Comparison of ENCODE assay signal across 13 cellular contexts in the genomic region with DNA sequence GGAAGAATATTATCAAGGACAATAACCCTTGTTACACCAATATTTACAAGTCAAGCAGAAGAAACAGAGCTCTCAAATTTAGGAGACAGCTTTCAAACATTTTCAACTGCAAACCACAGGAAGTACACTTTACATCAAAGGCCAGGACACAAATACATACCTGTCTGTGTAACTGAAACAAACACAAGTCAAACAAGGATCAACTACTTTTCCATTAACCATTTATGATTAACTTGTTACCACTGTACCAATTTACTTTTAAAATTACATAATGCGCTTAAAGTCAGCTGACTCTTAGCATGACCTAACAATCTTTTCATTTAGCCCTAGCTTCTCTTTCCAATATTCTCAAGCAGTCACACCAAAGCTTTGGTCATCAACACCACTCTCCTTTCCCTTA. TPM values are rescaled to one million over a fixed set of nuclear protein-coding genes. Genes with fewer than 3 reads are reported as not detected.
DNase-seq lines count a peak whose midpoint lies in the region; ATAC-seq, FAIRE-seq and TF ChIP-seq lines count a peak whose summit lies in the region.
"Had no signal": no experiment of that assay in that cellular context is flagged by ENCODE, and none has a peak within 500 bp of the region (broad histone marks: within the 10 kb centered on the region; RNA-seq: fewer than 3 reads in every experiment).

No MANE protein-coding gene starts in this region.

- WGBS in SK-N-SH (ENCODE audit: low lambda C conversion rate): 100% methylated on average over 1 of the region's 1 CpG

- intact Hi-C loops in activated T-helper 1 cell treated with anti-CD3 and anti-CD28 coated beads, Interleukin-12 subunit alpha, Interleukin-12 subunit beta, Interleukin-2, Interleukin-4 antibody, amounts not matched to agents 30 ng/mL and 10 ng/mL and 1 ng/mL, durations not matched to agents 14 hours and 24 hours and 36 hours (cut with micrococcal nuclease): no loop called here

- no peaks in the 10 kb centered on the region for H3K36me3 Mint-ChIP-seq in activated naive CD4-positive, alpha-beta T cell treated with anti-CD3 and anti-CD28 coated beads, Interleukin-2, amount 50 U/mL, for 72 hours
- H3K36me3 Mint-ChIP-seq in activated T-helper 1 cell treated with anti-CD3 and anti-CD28 coated beads, Interleukin-12 subunit alpha, Interleukin-12 subunit beta, Interleukin-2, Interleukin-4 antibody, amounts not matched to agents 30 ng/mL and 10 ng/mL and 1 ng/mL, durations not matched to agents 14 hours and 24 hours and 36 hours (ENCODE audit: low read depth): peaks cover 11% of the 10 kb centered on the region

- no peak for FAIRE-seq in RCC 7860 (lab: Jason Lieb, UNC)

- H3K9ac ChIP-seq in SK-N-SH: no peak overlapping the region

- ATAC-seq in activated naive CD4-positive, alpha-beta T cell treated with anti-CD3 and anti-CD28 coated beads, Interleukin-2, amount 50 U/mL, for 72 hours: peak in 1 of 2 donors; percentile 50
- peak; percentile 44 for ATAC-seq in HG02884 (IDR thresholded peaks at IDR 0.05; ENCODE audit: unreplicated experiment)
- ATAC-seq in stimulated activated naive CD8-positive, alpha-beta T cell treated with anti-CD3 and anti-CD28 coated beads, Interleukin-15, amount 100 ng/mL, for 72 hours: no peak
- ATAC-seq: mucosa of descending colon had no signal

- DNase-seq in activated naive CD4-positive, alpha-beta T cell treated with anti-CD3 and anti-CD28 coated beads, Interleukin-2, amount 50 U/mL, for 72 hours (ENCODE audit: low spot score in 2 of 2): no peak
- DNase-seq in activated naive CD4-positive, alpha-beta T cell (lab: John Stamatoyannopoulos, UW): no peak
- no peak for DNase-seq in activated T-helper 1 cell treated with anti-CD3 and anti-CD28 coated beads, Interleukin-12 subunit alpha, Interleukin-12 subunit beta, Interleukin-2, Interleukin-4 antibody, amounts not matched to agents 30 ng/mL and 10 ng/mL and 1 ng/mL, durations not matched to agents 14 hours and 24 hours and 36 hours (ENCODE audit: low spot score)
- no peak for DNase-seq in stimulated activated naive CD8-positive, alpha-beta T cell treated with anti-CD3 and anti-CD28 coated beads, Interleukin-15, amount 100 ng/mL, for 72 hours
- DNase-seq in SK-N-SH: no peak
- no peak for DNase-seq in RCC 7860 (ENCODE audit: low spot score)
- DNase-seq in AG08396 (ENCODE audit: low spot score): no peak
- DNase-seq: GDM1, mucosa of descending colon, right cardiac atrium, SHP77 had no signal

- H3K4me1 ChIP-seq in SK-N-SH (ENCODE audit: control insufficient read depth in 1 of 2, insufficient read depth in 2 of 2, low read depth in 1 of 2, low read length in 1 of 2): peaks cover 0 to 4% of the 10 kb centered on the region in 2 experiments; a peak in 2 of 4 replicates

- H3K4me3 Mint-ChIP-seq in activated T-helper 1 cell treated with anti-CD3 and anti-CD28 coated beads, Interleukin-12 subunit alpha, Interleukin-12 subunit beta, Interleukin-2, Interleukin-4 antibody, amounts not matched to agents 30 ng/mL and 10 ng/mL and 1 ng/mL, durations not matched to agents 14 hours and 24 hours and 36 hours: no peak overlapping the region
- H3K4me3 Mint-ChIP-seq in stimulated activated naive CD8-positive, alpha-beta T cell treated with anti-CD3 and anti-CD28 coated beads, Interleukin-15, amount 100 ng/mL, for 72 hours: peak overlapping the region; percentile 30 to 36

- no peaks in the 10 kb centered on the region for H3K27me3 Mint-ChIP-seq in activated T-helper 1 cell treated with anti-CD3 and anti-CD28 coated beads, Interleukin-12 subunit alpha, Interleukin-12 subunit beta, Interleukin-2, Interleukin-4 antibody, amounts not matched to agents 30 ng/mL and 10 ng/mL and 1 ng/mL, durations not matched to agents 14 hours and 24 hours and 36 hours (ENCODE audit: insufficient read depth)
- no peaks in the 10 kb centered on the region for H3K27me3 Mint-ChIP-seq in stimulated activated naive CD8-positive, alpha-beta T cell treated with anti-CD3 and anti-CD28 coated beads, Interleukin-15, amount 100 ng/mL, for 72 hours

- no peak for TF ChIP-seq CTCF in SK-N-SH (IDR thresholded peaks at IDR 0.05)

- no peak for TF ChIP-seq RAD21 in SK-N-SH (IDR thresholded peaks at IDR 0.05; ENCODE audit: low read length)

- no peak for TF ChIP-seq EP300 in SK-N-SH (IDR thresholded peaks at IDR 0.05; ENCODE audit: borderline replicate concordance in 1 of 2, low read depth in 1 of 2, low read length in 1 of 2)

- peaks cover 37% of the 10 kb centered on the region for H3K4me1 Mint-ChIP-seq in activated T-helper 1 cell treated with anti-CD3 and anti-CD28 coated beads, Interleukin-12 subunit alpha, Interleukin-12 subunit beta, Interleukin-2, Interleukin-4 antibody, amounts not matched to agents 30 ng/mL and 10 ng/mL and 1 ng/mL, durations not matched to agents 14 hours and 24 hours and 36 hours (ENCODE audit: low read depth)
- H3K4me1 Mint-ChIP-seq in stimulated activated naive CD8-positive, alpha-beta T cell treated with anti-CD3 and anti-CD28 coated beads, Interleukin-15, amount 100 ng/mL, for 72 hours: peaks cover 39% of the 10 kb centered on the region

- H3K4me2 ChIP-seq in SK-N-SH: no peak overlapping the region

- no peak overlapping the region for H3K27ac ChIP-seq in SK-N-SH (ENCODE audit: low read depth in 2 of 2, low read length in 1 of 2)
- H3K27ac ChIP-seq: ascending aorta had no signal

- H3F3A ChIP-seq in SK-N-SH (replicated peaks; ENCODE audit: insufficient read depth): peaks cover 6% of the 10 kb centered on the region

- POLR2A ChIA-PET in SK-N-SH (lab: Yijun Ruan, JAX): no interaction called here

- no peak overlapping the region for H2AFZ ChIP-seq in SK-N-SH (ENCODE audit: low read depth)

- no peaks in the 10 kb centered on the region for H3K9me2 ChIP-seq in SK-N-SH

- peaks cover 87% of the 10 kb centered on the region for H3K79me2 ChIP-seq in SK-N-SH (ENCODE audit: insufficient read depth)

- CTCF ChIA-PET in SK-N-SH (lab: Yijun Ruan, JAX): interaction anchor here (0.9 to 1.2 kb wide), 2 partner anchors 40 to 121 kb away, joined by 3 read pairs; no protein-coding TSS in a partner anchor

- H3K27ac Mint-ChIP-seq in activated naive CD4-positive, alpha-beta T cell treated with anti-CD3 and anti-CD28 coated beads, Interleukin-2, amount 50 U/mL, for 72 hours: peak overlapping the region; percentile 14 to 25
- H3K27ac Mint-ChIP-seq in activated T-helper 1 cell treated with anti-CD3 and anti-CD28 coated beads, Interleukin-12 subunit alpha, Interleukin-12 subunit beta, Interleukin-2, Interleukin-4 antibody, amounts not matched to agents 30 ng/mL and 10 ng/mL and 1 ng/mL, durations not matched to agents 14 hours and 24 hours and 36 hours: peak overlapping the region; percentile 55
- H3K27ac Mint-ChIP-seq in stimulated activated naive CD8-positive, alpha-beta T cell treated with anti-CD3 and anti-CD28 coated beads, Interleukin-15, amount 100 ng/mL, for 72 hours: no peak overlapping the region

- H3K9me3 Mint-ChIP-seq in activated naive CD4-positive, alpha-beta T cell treated with anti-CD3 and anti-CD28 coated beads, Interleukin-2, amount 50 U/mL, for 72 hours: no peaks in the 10 kb centered on the region
- no peaks in the 10 kb centered on the region for H3K9me3 Mint-ChIP-seq in activated T-helper 1 cell treated with anti-CD3 and anti-CD28 coated beads, Interleukin-12 subunit alpha, Interleukin-12 subunit beta, Interleukin-2, Interleukin-4 antibody, amounts not matched to agents 30 ng/mL and 10 ng/mL and 1 ng/mL, durations not matched to agents 14 hours and 24 hours and 36 hours
- no peaks in the 10 kb centered on the region for H3K9me3 Mint-ChIP-seq in stimulated activated naive CD8-positive, alpha-beta T cell treated with anti-CD3 and anti-CD28 coated beads, Interleukin-15, amount 100 ng/mL, for 72 hours

- no peaks in the 10 kb centered on the region for H3K9me3 ChIP-seq in SK-N-SH
- H3K9me3 ChIP-seq: ascending aorta, mucosa of descending colon had no signal

- no peak overlapping the region for H3K4me3 ChIP-seq in SK-N-SH (ENCODE audit: low read depth in 2 of 2, low read length in 1 of 2)
- H3K4me3 ChIP-seq: ascending aorta, mucosa of descending colon had no signal

- H3K36me3 ChIP-seq in SK-N-SH (replicated peaks in 1 of 2; ENCODE audit: control insufficient read depth in 1 of 2, insufficient read depth in 2 of 2, low read length in 1 of 2): peaks cover 5% of the 10 kb centered on the region in 2 experiments
- H3K36me3 ChIP-seq: ascending aorta had no signal

- no peaks in the 10 kb centered on the region for H3K27me3 ChIP-seq in SK-N-SH (ENCODE audit: insufficient read depth)
- H3K27me3 ChIP-seq: ascending aorta had no signal

- peaks cover 26% of the 10 kb centered on the region for H4K20me1 ChIP-seq in SK-N-SH (ENCODE audit: insufficient read depth)

TF ChIP-seq in SK-N-SH, 30 proteins besides CTCF, POLR2A, EP300 and RAD21 (continues in another document):
- TF ChIP-seq YY1 (IDR thresholded peaks at IDR 0.05; ENCODE audit: low read depth) (no peak), MEF2A (IDR thresholded peaks at IDR 0.05; ENCODE audit: borderline replicate concordance, low read depth) (no peak), CHD2 (IDR thresholded peaks at IDR 0.05; ENCODE audit: low read length, partially characterized antibody) (no peak), TEAD4 (IDR thresholded peaks at IDR 0.05; ENCODE audit: borderline replicate concordance, insufficient read depth) (no peak), FOXM1 (IDR thresholded peaks at IDR 0.05; ENCODE audit: low read depth) (no peak), RCOR1 (IDR thresholded peaks at IDR 0.05; ENCODE audit: low read length) (no peak), TAF1 (IDR thresholded peaks at IDR 0.05; ENCODE audit: borderline replicate concordance, low read depth, low read length) (no peak), FOSL2 (IDR thresholded peaks at IDR 0.05; ENCODE audit: borderline replicate concordance, low read depth) (no peak)

RNA-seq across cellular contexts. Expression of a gene that starts 43.5 kb away (rescaled TPM):
- 10 to 100 TPM; 36.7 to 45.5 TPM for total RNA-seq in activated naive CD4-positive, alpha-beta T cell treated with anti-CD3 and anti-CD28 coated beads, Interleukin-2, amount 50 U/mL, for 72 hours
- total RNA-seq in activated T-helper 1 cell treated with anti-CD3 and anti-CD28 coated beads, Interleukin-12 subunit alpha, Interleukin-12 subunit beta, Interleukin-2, Interleukin-4 antibody, amounts not matched to agents 30 ng/mL and 10 ng/mL and 1 ng/mL, durations not matched to agents 14 hours and 24 hours and 36 hours: 39.2 and 41.7 TPM in 2 replicates
- 6.3 and 9.1 TPM in 2 replicates for polyA plus RNA-seq in SK-N-SH (2012; rRNA removed)
- 6.5 and 6.9 TPM in 2 replicates for polyA plus RNA-seq in SK-N-SH (2012; cell fraction: cytosol; rRNA removed)
- polyA plus RNA-seq in SK-N-SH (2012; cell fraction: nucleus; rRNA removed): 13.8 and 24.4 TPM in 2 replicates

Comparison
In these comparisons a context has a peak if more than half of its experiments do, and no peak if none do; other contexts are left out.
1. H3K27ac Mint-ChIP-seq: peak in activated naive CD4-positive, alpha-beta T cell treated with anti-CD3 and anti-CD28 coated beads, Interleukin-2, amount 50 U/mL, for 72 hours (2 of 2) and activated T-helper 1 cell treated with anti-CD3 and anti-CD28 coated beads, Interleukin-12 subunit alpha, Interleukin-12 subunit beta, Interleukin-2, Interleukin-4 antibody, amounts not matched to agents 30 ng/mL and 10 ng/mL and 1 ng/mL, durations not matched to agents 14 hours and 24 hours and 36 hours (single experiment); none in stimulated activated naive CD8-positive, alpha-beta T cell treated with anti-CD3 and anti-CD28 coated beads, Interleukin-15, amount 100 ng/mL, for 72 hours (0 of 2).